In genomic region chr4:71777891-71778290, GRCh38 we compare ENCODE assay signal across 35 cellular contexts. TPM values are rescaled to one million over a fixed set of nuclear protein-coding genes. Genes with fewer than 3 reads are reported as not detected.
"Had no signal": no experiment of that assay in that cellular context is flagged by ENCODE, and none has a peak within 500 bp of the region (broad histone marks: within the 10 kb centered on the region; RNA-seq: fewer than 3 reads in every experiment).

No MANE protein-coding gene starts in this region.

- ATAC-seq: naive thymus-derived CD8-positive, alpha-beta T cell; natural killer cell treated with Interleukin-12 subunit alpha and Interleukin-12 subunit beta and Interleukin-15 and Interleukin-18, amount 100 ng/mL, for 72 hours; psoas muscle; right cardiac atrium; sciatic nerve; stimulated activated effector memory CD8-positive, alpha-beta T cell treated with anti-CD3 and anti-CD28 coated beads, Interleukin-12 subunit alpha, Interleukin-12 subunit beta, amount 100 ng/mL, for 72 hours; stimulated activated naive B cell treated with anti-CD40 and anti-IgM and Interleukin-4, amounts not matched to agents 10 μg/mL and 1 μg/mL and 100 μg/mL, for 72 hours; upper lobe of right lung had no signal

- H3K9ac ChIP-seq: parathyroid adenoma had no signal

- DNase-seq: naive B cell; naive thymus-derived CD8-positive, alpha-beta T cell; nephron progenitor cell; nucleus accumbens; posterior cingulate gyrus; psoas muscle; right cardiac atrium; stimulated activated CD4-positive, alpha-beta T cell treated with anti-CD3 and anti-CD28 coated beads, Interleukin-15, amount 100 ng/mL, for 24 hours; stimulated activated CD4-positive, alpha-beta T cell treated with anti-CD3 and anti-CD28 coated beads, Interleukin-2, amount 100 ng/mL, for 24 hours; stimulated activated CD4-positive, alpha-beta T cell treated with anti-CD3 and anti-CD28 coated beads, Interleukin-2, amount 100 ng/mL, for 48 hours; stimulated activated CD4-positive, alpha-beta T cell treated with anti-CD3 and anti-CD28 coated beads, Interleukin-4, amount 100 ng/mL, for 24 hours; stimulated activated naive B cell treated with anti-CD40 and anti-IgM and Interleukin-4, amounts not matched to agents 10 μg/mL and 1 μg/mL and 100 μg/mL, for 72 hours; stimulated activated naive CD4-positive, alpha-beta T cell treated with Interleukin-2 at 50 U/mL for 16 hours; stomach; thyroid gland; transverse colon; upper lobe of right lung; uterus had no signal

- H3K9me3 Mint-ChIP-seq: natural killer cell treated with Interleukin-12 subunit alpha and Interleukin-12 subunit beta and Interleukin-15 and Interleukin-18, amount 100 ng/mL, for 72 hours; nephron progenitor cell; neural crest cell; stimulated activated effector memory CD8-positive, alpha-beta T cell treated with anti-CD3 and anti-CD28 coated beads, Interleukin-12 subunit alpha, Interleukin-12 subunit beta, amount 100 ng/mL, for 72 hours; stimulated activated naive B cell treated with anti-CD40 and anti-IgM and Interleukin-4, amounts not matched to agents 10 μg/mL and 1 μg/mL and 100 μg/mL, for 72 hours; stimulated activated naive CD8-positive, alpha-beta T cell treated with anti-CD3 and anti-CD28 coated beads, Interleukin-15, Interleukin-2, amounts not matched to agents 100 ng/mL and 50 ng/mL, for 24 hours; type B pancreatic cell had no signal

- H3K36me3 ChIP-seq: neutrophil, stomach, thoracic aorta, thyroid gland, transverse colon, upper lobe of right lung, uterus had no signal

- H3K4me1 ChIP-seq: parathyroid adenoma, psoas muscle, thyroid gland, transverse colon, upper lobe of right lung, uterus had no signal

- H3K27ac Mint-ChIP-seq: naive B cell; naive thymus-derived CD8-positive, alpha-beta T cell; natural killer cell treated with Interleukin-12 subunit alpha and Interleukin-12 subunit beta and Interleukin-15 and Interleukin-18, amount 100 ng/mL, for 72 hours; nephron progenitor cell; progenitor cell of endocrine pancreas; stimulated activated effector memory CD8-positive, alpha-beta T cell treated with anti-CD3 and anti-CD28 coated beads, Interleukin-12 subunit alpha, Interleukin-12 subunit beta, amount 100 ng/mL, for 72 hours; stimulated activated naive B cell treated with anti-CD40 and anti-IgM and Interleukin-4, amounts not matched to agents 10 μg/mL and 1 μg/mL and 100 μg/mL, for 72 hours; stimulated activated naive CD8-positive, alpha-beta T cell treated with anti-CD3 and anti-CD28 coated beads, Interleukin-15, Interleukin-2, amounts not matched to agents 100 ng/mL and 50 ng/mL, for 24 hours; type B pancreatic cell had no signal

- H3K4me3 ChIP-seq: psoas muscle, skin epidermis, stomach, thoracic aorta, thyroid gland, transverse colon, upper lobe of right lung, uterus had no signal

- H3K27me3 ChIP-seq: neutrophil, stomach, thyroid gland, transverse colon, upper lobe of right lung, uterus had no signal

- H3K27me3 Mint-ChIP-seq: naive B cell, progenitor cell of endocrine pancreas, type B pancreatic cell had no signal

- H3K36me3 Mint-ChIP-seq: naive B cell; naive thymus-derived CD8-positive, alpha-beta T cell; natural killer cell treated with Interleukin-12 subunit alpha and Interleukin-12 subunit beta and Interleukin-15 and Interleukin-18, amount 100 ng/mL, for 72 hours; stimulated activated effector memory CD8-positive, alpha-beta T cell treated with anti-CD3 and anti-CD28 coated beads, Interleukin-12 subunit alpha, Interleukin-12 subunit beta, amount 100 ng/mL, for 72 hours; stimulated activated naive B cell treated with anti-CD40 and anti-IgM and Interleukin-4, amounts not matched to agents 10 μg/mL and 1 μg/mL and 100 μg/mL, for 72 hours; type B pancreatic cell had no signal

- H2AFZ ChIP-seq: parathyroid adenoma had no signal

- H3K4me1 Mint-ChIP-seq: naive B cell; naive thymus-derived CD8-positive, alpha-beta T cell; nephron progenitor cell; neural crest cell; stimulated activated effector memory CD8-positive, alpha-beta T cell treated with anti-CD3 and anti-CD28 coated beads, Interleukin-12 subunit alpha, Interleukin-12 subunit beta, amount 100 ng/mL, for 72 hours; stimulated activated naive B cell treated with anti-CD40 and anti-IgM and Interleukin-4, amounts not matched to agents 10 μg/mL and 1 μg/mL and 100 μg/mL, for 72 hours had no signal

- H3K9me3 ChIP-seq: neutrophil, psoas muscle, stomach, thoracic aorta, thyroid gland, transverse colon, upper lobe of right lung, uterus had no signal

- H3K4me3 Mint-ChIP-seq: naive B cell; naive thymus-derived CD8-positive, alpha-beta T cell; natural killer cell treated with Interleukin-12 subunit alpha and Interleukin-12 subunit beta and Interleukin-15 and Interleukin-18, amount 100 ng/mL, for 72 hours; nephron progenitor cell; neural crest cell; stimulated activated effector memory CD8-positive, alpha-beta T cell treated with anti-CD3 and anti-CD28 coated beads, Interleukin-12 subunit alpha, Interleukin-12 subunit beta, amount 100 ng/mL, for 72 hours; stimulated activated naive B cell treated with anti-CD40 and anti-IgM and Interleukin-4, amounts not matched to agents 10 μg/mL and 1 μg/mL and 100 μg/mL, for 72 hours; stimulated activated naive CD8-positive, alpha-beta T cell treated with anti-CD3 and anti-CD28 coated beads, Interleukin-15, Interleukin-2, amounts not matched to agents 100 ng/mL and 50 ng/mL, for 24 hours; type B pancreatic cell had no signal

- H3K27ac ChIP-seq: neutrophil, parathyroid adenoma, psoas muscle, skin epidermis, stomach, thoracic aorta, thyroid gland, transverse colon, upper lobe of right lung, uterus had no signal

RNA-seq across cellular contexts. Expression of gene GC, which starts 6.0 kb away (rescaled TPM):
- total RNA-seq: naive thymus-derived CD8-positive, alpha-beta T cell; natural killer cell treated with Interleukin-12 subunit alpha and Interleukin-12 subunit beta and Interleukin-15 and Interleukin-18, amount 100 ng/mL, for 72 hours; neural crest cell; omental fat pad; osteocyte; renal cortical epithelial cell; sciatic nerve; subcutaneous adipose tissue; temporal lobe; thoracic aorta; thyroid gland; transverse colon; upper lobe of right lung; urinary bladder had no signal
- polyA plus RNA-seq: naive thymus-derived CD8-positive, alpha-beta T cell; psoas muscle had no signal
